11 cellular contexts compared by ENCODE assay signal in genomic region chr2:120820885-120821279, GRCh38.
DNase-seq lines count a peak whose midpoint lies in the region; ATAC-seq and TF ChIP-seq lines count a peak whose summit lies in the region.
"Had no signal": no experiment of that assay in that cellular context is flagged by ENCODE, and none has a peak within 500 bp of the region (broad histone marks: within the 10 kb centered on the region; RNA-seq: fewer than 3 reads in every experiment).

No MANE protein-coding gene starts in this region.

- in situ Hi-C loops in brain microvascular endothelial cell (cut with HindIII; ENCODE audit: low pct_ligation_motif_present, low sequenced_read_pairs), result no loop called here
- in situ Hi-C loops in GM13976 (cut with MboI; ENCODE audit: low sequenced_read_pairs, unreplicated experiment), result no loop called here

- H3K27ac Mint-ChIP-seq in mesothelial cell of epicardium, result peak overlapping the region; percentile 51

- WGBS in aorta, 2 donors, result 36 to 42% methylated on average over 12 of the region's 12 CpGs

- no peaks in the 10 kb centered on the region for H3K4me1 ChIP-seq in aorta (ENCODE audit: control insufficient read depth in 1 of 2, insufficient read depth in 2 of 2, low read length in 2 of 2)
- H3K4me1 ChIP-seq: lower lobe of right lung had no signal

- no peaks in the 10 kb centered on the region for H3K9me3 ChIP-seq in aorta (ENCODE audit: control insufficient read depth, low read length)
- H3K9me3 ChIP-seq: A549, lower lobe of right lung had no signal

- H3K4me3 ChIP-seq in brain microvascular endothelial cell (ENCODE audit: low read depth, low read length) (peak overlapping the region; percentile 17), aorta (ENCODE audit: low read length in 2 of 2) (no peak overlapping the region)
- H3K4me3 ChIP-seq: A549, lower lobe of right lung had no signal

- H3K36me3 ChIP-seq in brain microvascular endothelial cell (replicated peaks), result no peaks in the 10 kb centered on the region
- no peaks in the 10 kb centered on the region for H3K36me3 ChIP-seq in aorta (ENCODE audit: control insufficient read depth in 1 of 2, insufficient read depth in 2 of 2, low read length in 1 of 2)
- H3K36me3 ChIP-seq: lower lobe of right lung had no signal

- intact Hi-C loops in Right ventricle myocardium superior (cut with DNase I) (no loop called here), Right ventricle myocardium inferior (cut with DNase I) (loop anchor here (10.0 kb wide), 2 partner anchors 86 to 94 kb away; partner anchors contain the start of gene GLI2), aorta (cut with DNase I) (no loop called here)

- no peak for DNase-seq in Right ventricle myocardium superior
- no peak for DNase-seq in Right ventricle myocardium inferior (ENCODE audit: missing footprints)
- DNase-seq in brain microvascular endothelial cell, result peak; percentile 37
- DNase-seq in mesothelial cell of epicardium (ENCODE audit: low spot score in 2 of 2, unreplicated experiment in 2 of 2), result no peak
- DNase-seq in aorta, result peak; percentile 67 to 79
- DNase-seq in SK-N-DZ (ENCODE audit: low spot score), result no peak
- no peak for DNase-seq in GM13976 (ENCODE audit: low spot score)
- DNase-seq: activated effector memory CD4-positive, alpha-beta T cell treated with anti-CD3 and anti-CD28 coated beads, Interleukin-2, amount 50 U/mL, for 16 hours; lower lobe of right lung had no signal

- H3K9me3 Mint-ChIP-seq in mesothelial cell of epicardium, result no peaks in the 10 kb centered on the region

- no peak overlapping the region for H3K27ac ChIP-seq in brain microvascular endothelial cell
- no peak overlapping the region for H3K27ac ChIP-seq in aorta (ENCODE audit: low read depth in 1 of 2, low read length in 2 of 2)
- H3K27ac ChIP-seq: lower lobe of right lung had no signal

- H3K4me3 Mint-ChIP-seq in mesothelial cell of epicardium, result peak overlapping the region; percentile 30

- H3K27me3 ChIP-seq in brain microvascular endothelial cell (replicated peaks) (no peaks in the 10 kb centered on the region), aorta (ENCODE audit: control insufficient read depth in 1 of 2, insufficient read depth in 2 of 2, low read length in 1 of 2) (no peaks in the 10 kb centered on the region)

- peaks cover 38% of the 10 kb centered on the region for H3K4me1 Mint-ChIP-seq in mesothelial cell of epicardium

- H3K27me3 Mint-ChIP-seq in mesothelial cell of epicardium (ENCODE audit: low read depth), result no peaks in the 10 kb centered on the region

- ATAC-seq in Right ventricle myocardium superior (ENCODE audit: poor library complexity) (peak; percentile 21), Right ventricle myocardium inferior (no peak), aorta (ENCODE audit: low FRiP score) (peak; percentile 1), HG02884 (IDR thresholded peaks at IDR 0.05; ENCODE audit: unreplicated experiment) (no peak)
- ATAC-seq: A549 had no signal

- TF ChIP-seq CTCF in brain microvascular endothelial cell (IDR thresholded peaks at IDR 0.05; ENCODE audit: low read depth, low read length, missing control alignments) (no peak), mesothelial cell of epicardium (IDR thresholded peaks at IDR 0.05; ENCODE audit: unreplicated experiment) (no peak), GM13976 (IDR thresholded peaks at IDR 0.05; ENCODE audit: borderline replicate concordance, control extremely low read depth, extremely low read depth, insufficient read depth, missing control alignments) (no peak)

- H3K36me3 Mint-ChIP-seq in mesothelial cell of epicardium, result peaks cover 2% of the 10 kb centered on the region

Comparison
In these comparisons a context has a peak if more than half of its experiments do, and no peak if none do; other contexts are left out.
1. ATAC-seq: peak in Right ventricle myocardium superior (single experiment) and aorta (single experiment); none in Right ventricle myocardium inferior (single experiment) and HG02884 (single experiment).
2. DNase-seq: peak in brain microvascular endothelial cell (single experiment) and aorta (2 of 2); none in Right ventricle myocardium superior (single experiment), Right ventricle myocardium inferior (single experiment), mesothelial cell of epicardium (0 of 2), SK-N-DZ (single experiment) and GM13976 (single experiment).